Comparison of ENCODE assay signal across 16 cellular contexts in genomic region chr17:29120439-29120838, GRCh38. TPM values are rescaled to one million over a fixed set of nuclear protein-coding genes. Genes with fewer than 3 reads are reported as not detected.
DNase-seq lines count a peak whose midpoint lies in the region; ATAC-seq, FAIRE-seq and TF ChIP-seq lines count a peak whose summit lies in the region.
"Had no signal": no experiment of that assay in that cellular context is flagged by ENCODE, and none has a peak within 500 bp of the region (broad histone marks: within the 10 kb centered on the region; RNA-seq: fewer than 3 reads in every experiment).

No MANE protein-coding gene starts in this region.

- no peak for TF ChIP-seq EP300 in H1 (IDR thresholded peaks at IDR 0.05; ENCODE audit: borderline replicate concordance in 1 of 2, low read depth in 2 of 2, low read length in 2 of 2)
- no peak for TF ChIP-seq EP300 in transverse colon (IDR thresholded peaks at IDR 0.05; ENCODE audit: low read depth)

- no peaks in the 10 kb centered on the region for H3K23me2 ChIP-seq in H1 (ENCODE audit: low read depth, low read length)

- DNase-seq in Right ventricle myocardium inferior (ENCODE audit: missing footprints): peak; percentile 48
- DNase-seq in right atrium auricular region (ENCODE audit: low spot score): no peak
- DNase-seq in H1 (ENCODE audit: low read depth in 1 of 2, low spot score in 2 of 2): no peak
- peak; percentile 23 for DNase-seq in osteoblast (ENCODE audit: insufficient read length, low spot score, missing footprints)
- no peak for DNase-seq in H7
- DNase-seq in transverse colon: no peak
- no peak for DNase-seq in NCI-H1105 treated with DMSO at 0.1 percent for 48 hours (lab: John Stamatoyannopoulos, UW)
- DNase-seq: 8988T; Caco-2; CD4-positive, alpha-beta T cell; DMS79 treated with DMSO at 0.1 percent for 48 hours; GF-D8; GOT3 had no signal

- TF ChIP-seq RAD21 in H1 (IDR thresholded peaks at IDR 0.05 in 1 of 2, conservative IDR thresholded peaks at IDR 0.05 in 1 of 2; ENCODE audit: low read depth in 2 of 2, low read length in 2 of 2): no peak

- H4K20me1 ChIP-seq in H1 (replicated peaks in 1 of 2; ENCODE audit: control insufficient read depth in 1 of 2, insufficient read depth in 2 of 2, low read length in 2 of 2): no peaks in the 10 kb centered on the region
- peaks cover 38% of the 10 kb centered on the region for H4K20me1 ChIP-seq in osteoblast (ENCODE audit: insufficient read depth, low read length)

- POLR2A ChIA-PET in H1 (lab: Charles Lee; ENCODE audit: partially characterized antibody): no interaction called here

- no peak overlapping the region for H2BK15ac ChIP-seq in H1 (ENCODE audit: low read length)

- no peaks in the 10 kb centered on the region for H3K79me1 ChIP-seq in H1 (ENCODE audit: low read depth, low read length)

- TF ChIP-seq POLR2A in H1 (IDR thresholded peaks at IDR 0.05; ENCODE audit: control extremely low read depth in 1 of 2, low read depth in 2 of 2, low read length in 2 of 2) (no peak), transverse colon (IDR thresholded peaks at IDR 0.05) (no peak)

- CTCF ChIA-PET in H1 (lab: Charles Lee; ENCODE audit: partially characterized antibody): interaction anchor here (0.8 to 19.8 kb wide), 8 partner anchors 8 to 217 kb away, joined by 3 to 548 read pairs (median 57); partner anchors contain the start of gene PHF12

- H4K91ac ChIP-seq in H1 (replicated peaks; ENCODE audit: insufficient read length, low read length): no peak overlapping the region

- H3K23ac ChIP-seq in H1 (ENCODE audit: insufficient read length): no peak overlapping the region

- no peak overlapping the region for H3K9ac ChIP-seq in H1 (replicated peaks in 1 of 4; ENCODE audit: extremely low read depth in 1 of 4, low read depth in 3 of 4, low read length in 3 of 4)

- no peaks in the 10 kb centered on the region for H3K27me3 ChIP-seq in right atrium auricular region
- no peaks in the 10 kb centered on the region for H3K27me3 ChIP-seq in H1 (replicated peaks in 1 of 4; ENCODE audit: control insufficient read depth in 3 of 4, extremely low read depth in 1 of 4, insufficient read depth in 3 of 4, low read length in 3 of 4)
- no peaks in the 10 kb centered on the region for H3K27me3 ChIP-seq in osteoblast (ENCODE audit: insufficient read depth, low read length)
- no peaks in the 10 kb centered on the region for H3K27me3 ChIP-seq in H7 (ENCODE audit: control insufficient read depth, insufficient read depth, low read length)
- H3K27me3 ChIP-seq in transverse colon: no peaks in the 10 kb centered on the region

- H3K56ac ChIP-seq in H1 (replicated peaks; ENCODE audit: insufficient read length, low read depth, low read length): no peak overlapping the region

- H2AK5ac ChIP-seq in H1 (ENCODE audit: low read depth, low read length): no peak overlapping the region

- intact Hi-C loops in Right ventricle myocardium inferior (cut with DNase I) (no loop called here), transverse colon (cut with DNase I; ENCODE audit: low total_unique reads) (no loop called here)

- no peak overlapping the region for H3K4me2 ChIP-seq in H1 (ENCODE audit: insufficient read depth in 1 of 2, low read depth in 2 of 2, low read length in 2 of 2)
- no peak overlapping the region for H3K4me2 ChIP-seq in osteoblast (ENCODE audit: insufficient read depth, low read length)

- peak overlapping the region; percentile 1; the same call in 1 of the 2 replicates for H4K8ac ChIP-seq in H1 (ENCODE audit: extremely low read depth, insufficient read depth, low read length)

- H3K4me3 ChIP-seq in right atrium auricular region (no peak overlapping the region), H1 (ENCODE audit: extremely low read depth in 1 of 4, insufficient read depth in 2 of 4, low read depth in 3 of 4, low read length in 4 of 4) (no peak overlapping the region), osteoblast (ENCODE audit: insufficient read depth, low read length) (no peak overlapping the region), H7 (ENCODE audit: insufficient read depth, low read depth, low read length) (no peak overlapping the region), transverse colon (no peak overlapping the region)
- H3K4me3 ChIP-seq: HAP-1 had no signal

- no peak overlapping the region for H3K27ac ChIP-seq in right atrium auricular region
- no peak overlapping the region for H3K27ac ChIP-seq in H1 (ENCODE audit: low read depth, low read length)
- H3K27ac ChIP-seq in osteoblast (ENCODE audit: low read depth, low read length): no peak overlapping the region
- H3K27ac ChIP-seq in transverse colon: no peak overlapping the region
- H3K27ac ChIP-seq: C4-2B had no signal

- H3K79me2 ChIP-seq in H1 (ENCODE audit: control insufficient read depth in 1 of 2, insufficient read depth in 2 of 2, low read length in 2 of 2) (no peaks in the 10 kb centered on the region), osteoblast (ENCODE audit: insufficient read depth, low read length) (peaks cover 2% of the 10 kb centered on the region)

- H4K5ac ChIP-seq in H1 (ENCODE audit: insufficient read length, low read depth, low read length): no peak overlapping the region

- H3K36me3 ChIP-seq in right atrium auricular region: peaks cover 54% of the 10 kb centered on the region
- H3K36me3 ChIP-seq in H1 (ENCODE audit: control insufficient read depth in 2 of 4, insufficient read depth in 4 of 4, low read length in 3 of 4): peaks cover 0 to 3% (median 0%) of the 10 kb centered on the region in 4 experiments; a peak in 2 of 8 replicates
- H3K36me3 ChIP-seq in osteoblast (ENCODE audit: insufficient read depth, low read length): peaks cover 21% of the 10 kb centered on the region
- H3K36me3 ChIP-seq in H7 (replicated peaks; ENCODE audit: control insufficient read depth, insufficient read depth, low read length): peaks cover 8% of the 10 kb centered on the region
- peaks cover 0 to 31% (median 13%) of the 10 kb centered on the region in 4 donors for H3K36me3 ChIP-seq in transverse colon
- H3K36me3 ChIP-seq: HAP-1 had no signal

- in situ Hi-C loops in transverse colon (cut with MboI; ENCODE audit: low pct_ligation_motif_present in 1 of 4, low pct_unique_long_range_greater_than_20kb in 1 of 4, low sequenced_read_pairs in 3 of 4): loop anchor here in 1 of 4 donors (10.0 kb wide), 2 partner anchors 156 to 164 kb away; no protein-coding TSS in a partner anchor

- no peak overlapping the region for H2BK120ac ChIP-seq in H1 (replicated peaks; ENCODE audit: low read depth, low read length)

- ATAC-seq in Right ventricle myocardium inferior: no peak

- no peaks in the 10 kb centered on the region for H3K9me3 ChIP-seq in right atrium auricular region
- H3K9me3 ChIP-seq in H1 (ENCODE audit: insufficient read depth in 2 of 2, low read depth in 1 of 2, low read length in 1 of 2): no peaks in the 10 kb centered on the region
- no peaks in the 10 kb centered on the region for H3K9me3 ChIP-seq in osteoblast (ENCODE audit: low read depth, low read length)
- no peaks in the 10 kb centered on the region for H3K9me3 ChIP-seq in transverse colon
- H3K9me3 ChIP-seq: Caco-2, HAP-1 had no signal

- H2BK5ac ChIP-seq in H1 (ENCODE audit: low read depth, low read length): no peak overlapping the region

- WGBS in H1 (ENCODE audit: extremely low coverage in 1 of 2, insufficient coverage in 1 of 2, insufficient read length in 1 of 2, insufficient replicate concordance in 2 of 2, low coverage in 1 of 2, low lambda C conversion rate in 2 of 2, missing lambda C conversion rate in 1 of 2), 2 experiments: 87% methylated on average over 2 of the region's 2 CpGs; no CpG with 5 or more reads in 1 of the 2 experiments
- WGBS in transverse colon (ENCODE audit: low coverage in 1 of 2), 2 donors: 79% methylated on average over 2 of the region's 2 CpGs; no CpG with 5 or more reads in 1 of the 2 donors

- H3K14ac ChIP-seq in H1 (ENCODE audit: insufficient read length): no peak overlapping the region

- TF ChIP-seq CTCF in right atrium auricular region (IDR thresholded peaks at IDR 0.05) (no peak), H1 (IDR thresholded peaks at IDR 0.05; ENCODE audit: control extremely low read depth in 1 of 3, insufficient read depth in 1 of 3, low read depth in 1 of 3, low read length in 3 of 3) (no peak), osteoblast (IDR thresholded peaks at IDR 0.05; ENCODE audit: extremely low read depth, low read depth, low read length) (no peak), transverse colon (IDR thresholded peaks at IDR 0.05) (no peak)

- peaks cover 0 to 24% of the 10 kb centered on the region in 2 donors for H3K4me1 ChIP-seq in right atrium auricular region
- H3K4me1 ChIP-seq in H1 (replicated peaks in 1 of 4; ENCODE audit: control insufficient read depth in 3 of 4, insufficient read depth in 4 of 4, low read length in 3 of 4): peaks cover 0 to 11% (median 8%) of the 10 kb centered on the region in 4 experiments; a peak in 6 of 7 replicates
- H3K4me1 ChIP-seq in osteoblast (ENCODE audit: insufficient read depth, low read length): peaks cover 8% of the 10 kb centered on the region
- peaks cover 0 to 13% (median 8%) of the 10 kb centered on the region in 4 donors for H3K4me1 ChIP-seq in transverse colon
- H3K4me1 ChIP-seq: Caco-2, HAP-1 had no signal

- no peak overlapping the region for H2BK20ac ChIP-seq in H1 (ENCODE audit: low read length)

- H2AFZ ChIP-seq in H1 (ENCODE audit: low read length) (no peak overlapping the region), osteoblast (ENCODE audit: low read length) (no peak overlapping the region)

- H3K4ac ChIP-seq in H1 (replicated peaks; ENCODE audit: insufficient read length, low read depth, low read length): no peak overlapping the region

- FAIRE-seq in H1 (lab: Jason Lieb, UNC): no peak
- FAIRE-seq: D721Med had no signal

- no peak overlapping the region for H2BK12ac ChIP-seq in H1 (ENCODE audit: low read depth, low read length)

- no peak overlapping the region for H3K18ac ChIP-seq in H1 (ENCODE audit: extremely low read depth, low read length)

TF ChIP-seq in H1, 55 proteins besides CTCF, POLR2A, EP300 and RAD21 (continues in another document):
- TF ChIP-seq SIRT6 (IDR thresholded peaks at IDR 0.05; ENCODE audit: low read length) (no peak), SP2 (IDR thresholded peaks at IDR 0.05; ENCODE audit: low read length) (no peak), POLR2AphosphoS5 (IDR thresholded peaks at IDR 0.05; ENCODE audit: low read depth, low read length) (no peak)

RNA-seq across cellular contexts. Expression of gene MYO18A, which starts 59.8 kb away (rescaled TPM):
- total RNA-seq in Right ventricle myocardium inferior (373 TPM), right atrium auricular region (100 to 1,000 TPM; 159 to 219 TPM), osteoblast (28.6 and 39.8 TPM in 2 replicates), transverse colon (100 to 1,000 TPM; 112 to 191 (median 136) TPM)
- total RNA-seq in H1 (2021; fragmentation: NEBNext Ultra II Directional; extraction: Animal tissue kit (Norgen Biotek cat#: 25700)): 36.6 and 43.8 TPM in 2 replicates
- 7.6 and 10.1 TPM in 2 replicates for polyA plus RNA-seq in H1 (2011; rRNA removed)
- 9.6 TPM for polyA plus RNA-seq in H1 (2011; cell fraction: cytosol; rRNA removed)
- 51.6 TPM for polyA plus RNA-seq in H1 (2011; cell fraction: nucleus; rRNA removed)
- 31.9 to 40.0 TPM (median 35.1 TPM) in 4 replicates for polyA plus RNA-seq in H1 (2012, experiment 1 of 2)
- 14.2 TPM for polyA plus RNA-seq in H1 (2012, experiment 2 of 2)
- 19.0 TPM for polyA plus RNA-seq in H1 (2013, experiment 1 of 2)
- 17.7 TPM for polyA plus RNA-seq in H1 (2013, experiment 2 of 2)
- 23.8 and 33.3 TPM in 2 replicates for polyA minus RNA-seq in H1 (2011; rRNA and poly(A)+ RNA removed)
- 17.5 TPM for polyA minus RNA-seq in H1 (2011; cell fraction: cytosol; rRNA and poly(A)+ RNA removed)
- polyA minus RNA-seq in H1 (2011; cell fraction: nucleus; rRNA and poly(A)+ RNA removed): 36.3 TPM
- total RNA-seq in H7 (2014; rRNA removed; shearing (Covaris generic)): 13.5 and 16.6 TPM in 2 replicates

Comparison
In these comparisons a context has a peak if more than half of its experiments do, and no peak if none do; other contexts are left out.
1. DNase-seq: peak in Right ventricle myocardium inferior (single experiment) and osteoblast (single experiment); none in right atrium auricular region (single experiment), H1 (0 of 2), H7 (single experiment), transverse colon (single experiment) and NCI-H1105 treated with DMSO at 0.1 percent for 48 hours (single experiment).